In the genomic region with DNA sequence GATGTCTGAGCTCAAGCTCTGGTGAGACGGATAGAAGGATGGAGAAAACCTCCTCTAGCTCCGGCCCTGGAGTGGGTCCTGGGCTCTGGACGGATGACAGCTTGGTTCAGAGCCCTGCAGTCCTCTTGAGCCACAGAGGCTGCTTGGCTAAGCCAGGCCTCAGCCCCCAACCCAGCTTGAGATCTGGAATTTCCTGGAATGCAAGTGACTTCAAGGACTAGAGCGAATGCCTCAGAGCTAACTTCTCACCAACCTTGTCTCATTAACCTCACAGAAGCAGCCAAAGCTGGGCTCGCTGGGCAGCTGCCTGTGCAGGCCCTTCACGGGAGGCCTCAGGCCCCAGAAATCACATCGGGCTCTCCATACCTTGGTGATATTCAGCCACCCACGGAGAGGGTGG, we compare ENCODE assay signal across 21 cellular contexts.
"Had no signal": no experiment of that assay in that cellular context is flagged by ENCODE, and none has a peak within 500 bp of the region (broad histone marks: within the 10 kb centered on the region; RNA-seq: fewer than 3 reads in every experiment).

No MANE protein-coding gene starts in this region.

- H3K27ac ChIP-seq: esophagus squamous epithelium, heart right ventricle, prostate gland, suprapubic skin had no signal

- H3K4me1 ChIP-seq: prostate gland had no signal

- H3K27me3 ChIP-seq: esophagus squamous epithelium, upper lobe of left lung had no signal

- DNase-seq: activated CD4-positive, alpha-beta T cell treated with anti-CD3 and anti-CD28 coated beads, Interleukin-2, amount 50 U/mL, for 1 hour; activated CD4-positive, CD25-positive, alpha-beta regulatory T cell treated with anti-CD3 and anti-CD28 coated beads, Interleukin-2, amount 50 U/mL, for 72 hours; activated CD8-positive, alpha-beta memory T cell treated with anti-CD3 and anti-CD28 coated beads, Interleukin-2, amount 50 U/mL, for 4 hours; activated naive CD4-positive, alpha-beta T cell treated with anti-CD3 and anti-CD28 coated beads for 36 hours; activated naive CD8-positive, alpha-beta T cell treated with anti-CD3 and anti-CD28 coated beads, Interleukin-2, amount 50 U/mL, for 24 hours; activated T-cell treated with anti-CD3 and anti-CD28 coated beads, Interleukin-2, amount 50 U/mL, for 4 hours; aorta; cortex of kidney; effector memory CD4-positive, alpha-beta T cell; esophagus squamous epithelium; heart right ventricle; left colon; right cardiac atrium; stimulated activated CD4-positive, alpha-beta T cell treated with anti-CD3 and anti-CD28 coated beads, Interleukin-2, amount 100 ng/mL, for 48 hours; stimulated activated naive CD8-positive, alpha-beta T cell treated with anti-CD3 and anti-CD28 coated beads, Interleukin-15, amount 100 ng/mL, for 72 hours; T-helper 1 cell; T-helper 9 cell; upper lobe of left lung had no signal

- H3K4me3 Mint-ChIP-seq: activated naive CD4-positive, alpha-beta T cell treated with anti-CD3 and anti-CD28 coated beads for 36 hours; activated naive CD8-positive, alpha-beta T cell treated with anti-CD3 and anti-CD28 coated beads, Interleukin-2, amount 50 U/mL, for 24 hours; activated T-cell treated with anti-CD3 and anti-CD28 coated beads, Interleukin-2, amount 50 U/mL, for 4 hours; stimulated activated naive CD8-positive, alpha-beta T cell treated with anti-CD3 and anti-CD28 coated beads, Interleukin-15, amount 100 ng/mL, for 72 hours had no signal

- H3K9me3 ChIP-seq: esophagus squamous epithelium, heart right ventricle, prostate gland, suprapubic skin, upper lobe of left lung had no signal

- H3K36me3 ChIP-seq: esophagus squamous epithelium, heart right ventricle, prostate gland, suprapubic skin had no signal

- H3K9me3 Mint-ChIP-seq: activated naive CD4-positive, alpha-beta T cell treated with anti-CD3 and anti-CD28 coated beads for 36 hours; activated naive CD8-positive, alpha-beta T cell treated with anti-CD3 and anti-CD28 coated beads, Interleukin-2, amount 50 U/mL, for 24 hours; activated T-cell treated with anti-CD3 and anti-CD28 coated beads, Interleukin-2, amount 50 U/mL, for 4 hours; stimulated activated naive CD8-positive, alpha-beta T cell treated with anti-CD3 and anti-CD28 coated beads, Interleukin-15, amount 100 ng/mL, for 72 hours had no signal

- H3K4me3 ChIP-seq: esophagus squamous epithelium, heart right ventricle, lung, prostate gland, suprapubic skin, upper lobe of left lung had no signal

- H3K27ac Mint-ChIP-seq: activated naive CD4-positive, alpha-beta T cell treated with anti-CD3 and anti-CD28 coated beads for 36 hours; activated naive CD8-positive, alpha-beta T cell treated with anti-CD3 and anti-CD28 coated beads, Interleukin-2, amount 50 U/mL, for 24 hours; stimulated activated naive CD8-positive, alpha-beta T cell treated with anti-CD3 and anti-CD28 coated beads, Interleukin-15, amount 100 ng/mL, for 72 hours had no signal
